15 cellular contexts compared by ENCODE assay signal in genomic region chr13:113162783-113163685, GRCh38. TPM values are rescaled to one million over a fixed set of nuclear protein-coding genes. Genes with fewer than 3 reads are reported as not detected.
DNase-seq lines count a peak whose midpoint lies in the region; ATAC-seq and TF ChIP-seq lines count a peak whose summit lies in the region.
"Had no signal": no experiment of that assay in that cellular context is flagged by ENCODE, and none has a peak within 500 bp of the region (broad histone marks: within the 10 kb centered on the region; RNA-seq: fewer than 3 reads in every experiment).

No MANE protein-coding gene starts in this region.

- POLR2A ChIA-PET in CD4-positive, alpha-beta T cell (lab: Charles Lee) = interaction anchor here (0.7 to 1.4 kb wide), 3 partner anchors 11 to 20 kb away, joined by 3 to 6 read pairs (median 4); no protein-coding TSS in a partner anchor

- peak; percentile 58 for ATAC-seq in CD4-positive, alpha-beta T cell (ENCODE audit: poor library complexity)
- ATAC-seq in T-helper 17 cell (peak; percentile 59), GM21576 (IDR thresholded peaks at IDR 0.05; ENCODE audit: unreplicated experiment) (no peak), GM21447 (IDR thresholded peaks at IDR 0.05; ENCODE audit: unreplicated experiment) (no peak)
- ATAC-seq: gastroesophageal sphincter, left cardiac atrium had no signal

- peaks cover 4% of the 10 kb centered on the region for H3K9me3 Mint-ChIP-seq in CD4-positive, alpha-beta T cell
- H3K9me3 Mint-ChIP-seq in immature natural killer cell = no peaks in the 10 kb centered on the region

- peak overlapping the region; percentile 60 for H3K27ac Mint-ChIP-seq in CD4-positive, alpha-beta T cell
- H3K27ac Mint-ChIP-seq in T-helper 17 cell (peak overlapping the region; percentile 53), immature natural killer cell (peak overlapping the region in 4 of 6 donors; percentile 4 to 66 (median 44))

- TF ChIP-seq CTCF in CD4-positive, alpha-beta T cell (IDR thresholded peaks at IDR 0.05) = no peak

- DNase-seq in CD4-positive, alpha-beta T cell = no peak
- DNase-seq in COR-L47 (lab: John Stamatoyannopoulos, UW) (peak; percentile 48), T-helper 17 cell (no peak), immature natural killer cell (no peak), 8988T (no peak)
- DNase-seq: activated effector memory CD4-positive, alpha-beta T cell treated with anti-CD3 and anti-CD28 coated beads, Interleukin-2, amount 50 U/mL, for 16 hours; dermis blood vessel endothelial cell; left cardiac atrium; NCI-H1694 treated with DMSO at 0.1 percent for 48 hours; nucleus accumbens; RPMI8226 had no signal

- H3K36me3 Mint-ChIP-seq in CD4-positive, alpha-beta T cell (ENCODE audit: low read depth) = peaks cover 3% of the 10 kb centered on the region
- H3K36me3 Mint-ChIP-seq in T-helper 17 cell (ENCODE audit: low read depth) (no peaks in the 10 kb centered on the region), immature natural killer cell (peaks cover 0 to 9% (median 7%) of the 10 kb centered on the region in 3 donors)

- CTCF ChIA-PET in CD4-positive, alpha-beta T cell (lab: Charles Lee) = no interaction called here

- H3K27me3 ChIP-seq in CD4-positive, alpha-beta T cell (ENCODE audit: control insufficient read depth, insufficient read depth, low read length) = no peaks in the 10 kb centered on the region

- intact Hi-C loops in CD4-positive, alpha-beta T cell (cut with DNase I, micrococcal nuclease) = no loop called here

- H3K4me3 Mint-ChIP-seq in CD4-positive, alpha-beta T cell = no peak overlapping the region
- H3K4me3 Mint-ChIP-seq in T-helper 17 cell (peak overlapping the region; percentile 81), immature natural killer cell (peak overlapping the region in 4 of 5 donors; percentile 38 to 68 (median 64))

- H3K27ac ChIP-seq in CD4-positive, alpha-beta T cell (ENCODE audit: low read depth, low read length) = no peak overlapping the region
- H3K27ac ChIP-seq: gastroesophageal sphincter had no signal

- peaks cover 37% of the 10 kb centered on the region for H3K4me1 Mint-ChIP-seq in CD4-positive, alpha-beta T cell (ENCODE audit: low read depth)
- H3K4me1 Mint-ChIP-seq in T-helper 17 cell = peaks cover 36% of the 10 kb centered on the region
- H3K4me1 Mint-ChIP-seq in immature natural killer cell = peaks cover 21 to 46% of the 10 kb centered on the region in 2 donors

- H3K27me3 Mint-ChIP-seq in CD4-positive, alpha-beta T cell = no peaks in the 10 kb centered on the region
- H3K27me3 Mint-ChIP-seq in T-helper 17 cell (no peaks in the 10 kb centered on the region), immature natural killer cell (ENCODE audit: low read depth in 3 of 3) (peaks cover 1 to 11% (median 2%) of the 10 kb centered on the region in 3 donors)

- H3K9me3 ChIP-seq in CD4-positive, alpha-beta T cell (ENCODE audit: control insufficient read depth, low read length) = no peaks in the 10 kb centered on the region
- no peaks in the 10 kb centered on the region for H3K9me3 ChIP-seq in T-helper 17 cell (ENCODE audit: control insufficient read depth, low read length, poor library complexity, severe bottlenecking)

RNA-seq across cellular contexts. Expression of gene PROZ, which starts 4.6 kb away (rescaled TPM):
- total RNA-seq in CD4-positive, alpha-beta T cell = not detected
- total RNA-seq in T-helper 17 cell = not detected
- polyA plus RNA-seq in immature natural killer cell = not detected
- total RNA-seq: Daoy, gastroesophageal sphincter, left cardiac atrium had no signal

RNA-seq across cellular contexts. Expression of gene F10, which starts 40.4 kb away (rescaled TPM):
- not detected for total RNA-seq in CD4-positive, alpha-beta T cell
- total RNA-seq in T-helper 17 cell = not detected
- not detected for polyA plus RNA-seq in immature natural killer cell
- total RNA-seq: Daoy, dermis blood vessel endothelial cell had no signal

RNA-seq across cellular contexts. Expression of gene PCID2, which starts 45.4 kb away (rescaled TPM):
- total RNA-seq in CD4-positive, alpha-beta T cell = 10 to 100 TPM; 33.6 to 33.7 TPM
- total RNA-seq in T-helper 17 cell = 10 to 100 TPM; 31.3 to 47.9 TPM
- 10 to 100 TPM; 47.8 to 63.2 (median 60.2) TPM for polyA plus RNA-seq in immature natural killer cell

RNA-seq across cellular contexts. Expression of gene CUL4A, which starts 46.4 kb away (rescaled TPM):
- 10 to 100 TPM; 54.6 to 56.6 TPM for total RNA-seq in CD4-positive, alpha-beta T cell
- total RNA-seq in T-helper 17 cell = 10 to 100 TPM; 78.3 to 80.2 TPM
- polyA plus RNA-seq in immature natural killer cell = 10 to 100 TPM; 27.8 to 56.4 (median 53.3) TPM

RNA-seq across cellular contexts. Expression of gene F7, which starts 57.4 kb away (rescaled TPM):
- not detected for total RNA-seq in CD4-positive, alpha-beta T cell
- total RNA-seq in T-helper 17 cell = not detected
- under 1 TPM in 1 of 3 donors, not detected in 2; 0.77 TPM for polyA plus RNA-seq in immature natural killer cell
- total RNA-seq: dermis blood vessel endothelial cell had no signal

Comparison
In these comparisons a context has a peak if more than half of its experiments do, and no peak if none do; other contexts are left out.
1. ATAC-seq: peak in CD4-positive, alpha-beta T cell (single experiment) and T-helper 17 cell (single experiment); none in GM21576 (single experiment) and GM21447 (single experiment).
2. Peak in every context shown above with its lines, with median percentiles within 50 percentile points of each other: H3K27ac Mint-ChIP-seq.